ENCODE assay signal across 9 cellular contexts in genomic region chr7:66700633-66701131, GRCh38.
"Had no signal": no experiment of that assay in that cellular context is flagged by ENCODE, and none has a peak within 500 bp of the region (broad histone marks: within the 10 kb centered on the region; RNA-seq: fewer than 3 reads in every experiment).

No MANE protein-coding gene starts in this region.

- H3K36me3 ChIP-seq: left ventricle myocardium inferior, pancreas had no signal

- H3K27ac ChIP-seq: left ventricle myocardium inferior, pancreas had no signal

- H3K27me3 ChIP-seq: pancreas had no signal

- H3K4me3 ChIP-seq: left ventricle myocardium inferior, pancreas had no signal

- H3K9me3 ChIP-seq: left ventricle myocardium inferior, pancreas had no signal

- DNase-seq: activated CD4-positive, alpha-beta T cell treated with anti-CD3 and anti-CD28 coated beads, Interleukin-2, amount 10 ng/mL, durations not matched to agents 24 days and 14 days; amniotic stem cell; mesenchymal stem cell; retina; stimulated activated CD4-positive, alpha-beta T cell treated with anti-CD3 and anti-CD28 coated beads, Interleukin-1b, Interleukin-23, amount 100 ng/mL, for 48 hours; stimulated activated naive CD8-positive, alpha-beta T cell treated with anti-CD3 and anti-CD28 coated beads, Interleukin-15, Interleukin-2, amounts not matched to agents 100 U/mL and 50 U/mL, for 24 hours had no signal

- H3K4me1 ChIP-seq: pancreas had no signal

- ATAC-seq: activated naive CD4-positive, alpha-beta T cell treated with anti-CD3 and anti-CD28 coated beads, Interleukin-2, amount 50 U/mL, for 72 hours; stimulated activated naive CD8-positive, alpha-beta T cell treated with anti-CD3 and anti-CD28 coated beads, Interleukin-15, Interleukin-2, amounts not matched to agents 100 U/mL and 50 U/mL, for 24 hours had no signal
